In genomic region chr5:59760798-59761348, GRCh38 we compare ENCODE assay signal across 10 cellular contexts.
DNase-seq lines count a peak whose midpoint lies in the region; ATAC-seq and TF ChIP-seq lines count a peak whose summit lies in the region.
"Had no signal": no experiment of that assay in that cellular context is flagged by ENCODE, and none has a peak within 500 bp of the region (broad histone marks: within the 10 kb centered on the region; RNA-seq: fewer than 3 reads in every experiment).

No MANE protein-coding gene starts in this region.

- no peak for TF ChIP-seq CTCF in tibial nerve (IDR thresholded peaks at IDR 0.05)

- no peak for TF ChIP-seq EP300 in tibial nerve (IDR thresholded peaks at IDR 0.05)

- 56 to 74% methylated on average over 2 of the region's 2 CpGs for WGBS in tibial nerve, 2 donors

- TF ChIP-seq POLR2A in tibial nerve (IDR thresholded peaks at IDR 0.05): no peak

- H3K27me3 ChIP-seq in tibial nerve: no peaks in the 10 kb centered on the region

- intact Hi-C loops in posterior cingulate gyrus (cut with DNase I): no loop called here

- no peak overlapping the region for H3K4me3 ChIP-seq in tibial nerve

- peak; percentile 27 to 28 for DNase-seq in stimulated activated CD4-positive, alpha-beta T cell treated with anti-CD3 and anti-CD28 coated beads, Interleukin-15, amount 100 ng/mL, for 48 hours (ENCODE audit: low read depth in 2 of 2)
- no peak for DNase-seq in stimulated activated CD4-positive, alpha-beta T cell treated with anti-CD3 and anti-CD28 coated beads, Interleukin-4, amount 100 ng/mL, for 1 hour
- peak; percentile 64 for DNase-seq in LoVo (ENCODE audit: low spot score)
- peak; percentile 84 to 87 for DNase-seq in dermis microvascular lymphatic vessel endothelial cell (ENCODE audit: low read depth in 2 of 2)
- no peak for DNase-seq in tibial nerve (ENCODE audit: low spot score in 2 of 2)
- DNase-seq in stimulated activated naive CD4-positive, alpha-beta T cell (lab: John Stamatoyannopoulos, UW): no peak
- DNase-seq in posterior cingulate gyrus: no peak
- DNase-seq: CD4-positive, alpha-beta memory T cell; NCI-H1105 had no signal

- no peak for ATAC-seq in HG03039 (IDR thresholded peaks at IDR 0.05; ENCODE audit: unreplicated experiment)

- no peaks in the 10 kb centered on the region for H3K9me3 ChIP-seq in tibial nerve

- no peak overlapping the region for H3K27ac ChIP-seq in tibial nerve

- H3K4me1 ChIP-seq in tibial nerve: no peaks in the 10 kb centered on the region

- H3K36me3 ChIP-seq in tibial nerve: no peaks in the 10 kb centered on the region

Comparison
In these comparisons a context has a peak if more than half of its experiments do, and no peak if none do; other contexts are left out.
1. DNase-seq: peak in stimulated activated CD4-positive, alpha-beta T cell treated with anti-CD3 and anti-CD28 coated beads, Interleukin-15, amount 100 ng/mL, for 48 hours (2 of 2), LoVo (single experiment) and dermis microvascular lymphatic vessel endothelial cell (2 of 2); none in stimulated activated CD4-positive, alpha-beta T cell treated with anti-CD3 and anti-CD28 coated beads, Interleukin-4, amount 100 ng/mL, for 1 hour (single experiment), tibial nerve (0 of 2), stimulated activated naive CD4-positive, alpha-beta T cell (0 of 6) and posterior cingulate gyrus (0 of 10).